Comparison of ENCODE assay signal across 8 cellular contexts in the genomic region with DNA sequence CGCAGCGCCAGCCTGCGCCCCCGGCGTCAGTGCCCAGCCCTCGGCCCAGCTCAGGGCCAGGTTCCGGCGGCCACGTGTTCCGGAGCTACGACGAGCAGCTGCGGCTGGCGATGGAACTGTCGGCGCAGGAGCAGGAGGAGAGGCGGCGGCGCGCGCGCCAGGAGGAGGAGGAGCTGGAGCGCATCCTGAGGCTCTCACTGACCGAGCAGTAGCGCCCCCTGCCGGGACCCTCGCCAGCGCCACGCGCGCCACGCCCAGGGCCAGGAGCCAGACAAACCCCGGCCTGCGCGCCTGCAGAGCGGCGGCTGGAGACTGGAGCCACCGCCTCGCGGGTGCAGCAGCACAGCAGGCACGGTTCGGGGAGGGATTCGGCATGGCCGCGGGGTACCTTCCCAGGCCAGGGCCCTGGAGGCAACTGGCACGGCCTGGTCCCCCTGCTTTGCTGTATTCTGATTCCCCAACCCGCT. TPM values are rescaled to one million over a fixed set of nuclear protein-coding genes. Genes with fewer than 3 reads are reported as not detected.
DNase-seq lines count a peak whose midpoint lies in the region; ATAC-seq, FAIRE-seq and TF ChIP-seq lines count a peak whose summit lies in the region.

No MANE protein-coding gene starts in this region.

- 1% methylated on average over 47 of the region's 47 CpGs for WGBS in liver

- H3K36me3 ChIP-seq in H7 (replicated peaks; ENCODE audit: control insufficient read depth, insufficient read depth, low read length) (no peaks in the 10 kb centered on the region), liver (ENCODE audit: control insufficient read depth in 4 of 4, insufficient read depth in 3 of 4, low read depth in 1 of 4, low read length in 3 of 4) (no peaks in the 10 kb centered on the region)

- FAIRE-seq in HTR-8/SVneo (lab: Jason Lieb, UNC), result no peak

- H3K4me3 ChIP-seq in H7 (ENCODE audit: insufficient read depth, low read depth, low read length), result peak overlapping the region; percentile 37
- peak overlapping the region in 1 of 3 donors; percentile 37 for H3K4me3 ChIP-seq in liver (ENCODE audit: low read depth in 1 of 3, low read length in 3 of 3)

- peaks cover 58% of the 10 kb centered on the region for H3K27me3 ChIP-seq in H7 (ENCODE audit: control insufficient read depth, insufficient read depth, low read length)
- H3K27me3 ChIP-seq in liver (ENCODE audit: control insufficient read depth in 4 of 4, insufficient read depth in 4 of 4, low read length in 3 of 4), result peaks cover 0 to 10% (median 1%) of the 10 kb centered on the region in 4 donors

- peak; percentile 80 for TF ChIP-seq CTCF in liver (IDR thresholded peaks at IDR 0.05; ENCODE audit: low read depth, low read length, missing input control)

- DNase-seq in H7 (peak; percentile 97), dermis blood vessel endothelial cell (peak; percentile 95), HTR-8/SVneo (ENCODE audit: insufficient read length, low spot score) (no peak), HCEC 1CT (no peak)
- DNase-seq in activated CD4-positive, alpha-beta T cell treated with anti-CD3 and anti-CD28 coated beads, Interleukin-2, amount 50 U/mL, for 1 hour, result peak; percentile 95
- DNase-seq in stimulated activated CD4-positive, alpha-beta T cell treated with anti-CD3 and anti-CD28 coated beads, Interleukin-2, amount 100 ng/mL, for 24 hours, result peak; percentile 98 to 99

- no peak overlapping the region for H3K27ac ChIP-seq in liver (ENCODE audit: low read depth in 1 of 2, low read length in 2 of 2)

- peaks cover 19 to 50% (median 38%) of the 10 kb centered on the region in 4 donors for H3K4me1 ChIP-seq in liver (ENCODE audit: control insufficient read depth in 4 of 4, insufficient read depth in 4 of 4, low read length in 3 of 4)

- TF ChIP-seq RAD21 in liver (IDR thresholded peaks at IDR 0.05), result peak; percentile 60 to 79

- no peaks in the 10 kb centered on the region for H3K9me3 ChIP-seq in liver (ENCODE audit: control insufficient read depth in 4 of 4, low read length in 3 of 4)

- H3K9ac ChIP-seq in liver (ENCODE audit: low read depth in 1 of 2, low read length in 2 of 2), result no peak overlapping the region

- no peak for ATAC-seq in GM21619 (IDR thresholded peaks at IDR 0.05; ENCODE audit: unreplicated experiment)

TF ChIP-seq in liver, 16 proteins besides CTCF, POLR2A, EP300 and RAD21:
- TF ChIP-seq HNF4A (conservative IDR thresholded peaks at IDR 0.05) (no peak), HNF4G (IDR thresholded peaks at IDR 0.05) (no peak), JUND (IDR thresholded peaks at IDR 0.05) (no peak), YY1 (IDR thresholded peaks at IDR 0.05) (no peak), EGR1 (IDR thresholded peaks at IDR 0.05; ENCODE audit: low read depth in 2 of 2) (no peak), GABPA (IDR thresholded peaks at IDR 0.05 in 1 of 2, conservative IDR thresholded peaks at IDR 0.05 in 1 of 2) (no peak)
- TF ChIP-seq, protein P1, sequence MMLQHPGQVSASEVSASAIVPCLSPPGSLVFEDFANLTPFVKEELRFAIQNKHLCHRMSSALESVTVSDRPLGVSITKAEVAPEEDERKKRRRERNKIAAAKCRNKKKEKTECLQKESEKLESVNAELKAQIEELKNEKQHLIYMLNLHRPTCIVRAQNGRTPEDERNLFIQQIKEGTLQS (IDR thresholded peaks at IDR 0.05), result no peak

RNA-seq across cellular contexts. Expression of gene CORO6, which starts 9.3 kb away (rescaled TPM):
- 3.9 and 6.9 TPM in 2 replicates for total RNA-seq in H7 (2014; rRNA removed; shearing (Covaris generic))
- total RNA-seq in dermis blood vessel endothelial cell (1.6 and 3.9 TPM in 2 replicates), liver (1 to 10 TPM in 1 of 2 donors, under 1 TPM in 1; 0.23 to 3.0 TPM)
- under 1 TPM; 0.44 to 0.75 TPM for polyA plus RNA-seq in liver

RNA-seq across cellular contexts. Expression of gene ANKRD13B, which starts 20.5 kb away (rescaled TPM):
- 11.1 and 11.9 TPM in 2 replicates for total RNA-seq in H7 (2014; rRNA removed; shearing (Covaris generic))
- total RNA-seq in dermis blood vessel endothelial cell (7.7 and 13.9 TPM in 2 replicates), liver (1 to 10 TPM in 1 of 2 donors, under 1 TPM in 1; 0.50 to 1.6 TPM)
- under 1 TPM; 0.06 to 0.52 TPM for polyA plus RNA-seq in liver

RNA-seq across cellular contexts. Expression of gene GIT1, which starts 24.0 kb away (rescaled TPM):
- 40.3 and 46.1 TPM in 2 replicates for total RNA-seq in H7 (2014; rRNA removed; shearing (Covaris generic))
- total RNA-seq in dermis blood vessel endothelial cell, result 40.7 and 87.2 TPM in 2 replicates
- total RNA-seq in liver, result 10 to 100 TPM in 1 of 2 donors, 1 to 10 TPM in 1; 4.3 to 11.1 TPM
- polyA plus RNA-seq in liver, result 1 to 10 TPM; 2.2 to 5.4 TPM

RNA-seq across cellular contexts. Expression of gene TP53I13, which starts 44.9 kb away (rescaled TPM):
- 42.9 and 45.8 TPM in 2 replicates for total RNA-seq in H7 (2014; rRNA removed; shearing (Covaris generic))
- total RNA-seq in dermis blood vessel endothelial cell (34.5 and 52.2 TPM in 2 replicates), liver (10 to 100 TPM; 15.2 to 33.7 TPM)
- polyA plus RNA-seq in liver, result 10 to 100 TPM; 12.2 to 42.6 TPM

RNA-seq across cellular contexts. Expression of gene ABHD15, which starts 46.6 kb away (rescaled TPM):
- total RNA-seq in H7 (2014; rRNA removed; shearing (Covaris generic)), result 1.7 TPM in 2 replicates
- 8.1 and 8.8 TPM in 2 replicates for total RNA-seq in dermis blood vessel endothelial cell
- total RNA-seq in liver, result 10 to 100 TPM in 1 of 2 donors, 1 to 10 TPM in 1; 5.6 to 25.7 TPM
- polyA plus RNA-seq in liver, result 10 to 100 TPM in 1 of 2 donors, 1 to 10 TPM in 1; 6.6 to 14.7 TPM

Comparison
In these comparisons a context has a peak if more than half of its experiments do, and no peak if none do; other contexts are left out.
1. DNase-seq: peak in H7 (single experiment), activated CD4-positive, alpha-beta T cell treated with anti-CD3 and anti-CD28 coated beads, Interleukin-2, amount 50 U/mL, for 1 hour (single experiment), dermis blood vessel endothelial cell (single experiment) and stimulated activated CD4-positive, alpha-beta T cell treated with anti-CD3 and anti-CD28 coated beads, Interleukin-2, amount 100 ng/mL, for 24 hours (2 of 2); none in HTR-8/SVneo (single experiment) and HCEC 1CT (single experiment).